Comparison of ENCODE assay signal across 8 cellular contexts in genomic region chr3:10025205-10026083, GRCh38. TPM values are rescaled to one million over a fixed set of nuclear protein-coding genes. Genes with fewer than 3 reads are reported as not detected.
DNase-seq lines count a peak whose midpoint lies in the region; ATAC-seq and TF ChIP-seq lines count a peak whose summit lies in the region.

No MANE protein-coding gene starts in this region.

- WGBS in psoas muscle, 3 donors: 24 to 26% (median 26%) methylated on average over 19 of the region's 19 CpGs

- no peak for ATAC-seq in RWPE2 (ENCODE audit: low read depth)
- ATAC-seq in psoas muscle: peak in 1 of 4 donors; percentile 16
- ATAC-seq in omental fat pad (ENCODE audit: low FRiP score): no peak

- H3K27ac ChIP-seq in RWPE2 (ENCODE audit: poor library complexity, severe bottlenecking) (peak overlapping the region; percentile 46), psoas muscle (peak overlapping the region; percentile 72)

- TF ChIP-seq CTCF in GM12865 (IDR thresholded peaks at IDR 0.05; ENCODE audit: insufficient read depth, low read depth, low read length, missing control alignments) (no peak), RWPE2 (IDR thresholded peaks at IDR 0.05; ENCODE audit: poor library complexity, severe bottlenecking) (no peak), fibroblast of mammary gland (conservative IDR thresholded peaks at IDR 0.05; ENCODE audit: control insufficient read depth, insufficient read depth, low read depth, low read length) (no peak), psoas muscle (IDR thresholded peaks at IDR 0.05) (no peak), omental fat pad (IDR thresholded peaks at IDR 0.05) (no peak)

- no peak for DNase-seq in GM12865 (ENCODE audit: low read depth)
- no peak for DNase-seq in RWPE2 (ENCODE audit: low spot score)
- no peak for DNase-seq in fibroblast of mammary gland (ENCODE audit: low read depth)
- DNase-seq in psoas muscle: no peak
- no peak for DNase-seq in omental fat pad (ENCODE audit: low spot score)
- no peak for DNase-seq in NCI-H226
- DNase-seq in HPDE6-E6E7 (ENCODE audit: extremely low spot score): no peak
- no peak for DNase-seq in DMS153 (lab: John Stamatoyannopoulos, UW)

- H3K27me3 ChIP-seq in RWPE2 (ENCODE audit: insufficient read depth, poor library complexity, severe bottlenecking): no peaks in the 10 kb centered on the region
- no peaks in the 10 kb centered on the region for H3K27me3 ChIP-seq in psoas muscle (ENCODE audit: insufficient read depth in 3 of 3, low read length in 2 of 3)

- H3K36me3 ChIP-seq in RWPE2 (ENCODE audit: low read depth) (peaks cover 47% of the 10 kb centered on the region), psoas muscle (ENCODE audit: insufficient read depth in 1 of 2, low read depth in 1 of 2) (peaks cover 3 to 35% of the 10 kb centered on the region in 2 donors)

- intact Hi-C loops in psoas muscle (cut with DNase I): loop anchor here (5.0 to 10.0 kb wide), 3 partner anchors 92 to 299 kb away; partner anchors contain the start of genes BRK1 (in 2 of the 2) and SEC13 (in 1 of the 2)

- H3K4me3 ChIP-seq in GM12865 (ENCODE audit: low read depth, low read length) (peak overlapping the region; percentile 81), RWPE2 (ENCODE audit: severe bottlenecking) (peak overlapping the region; percentile 50), fibroblast of mammary gland (ENCODE audit: control insufficient read depth, low read depth, low read length) (peak overlapping the region; percentile 95), psoas muscle (peak overlapping the region; percentile 78)

- H3K4me1 ChIP-seq in RWPE2 (ENCODE audit: insufficient read depth, poor library complexity, severe bottlenecking) (peaks cover 19% of the 10 kb centered on the region), psoas muscle (peaks cover 21% of the 10 kb centered on the region)

- H3K9me3 ChIP-seq in RWPE2 (ENCODE audit: severe bottlenecking) (no peaks in the 10 kb centered on the region), psoas muscle (no peaks in the 10 kb centered on the region)

RNA-seq across cellular contexts. Expression of gene FANCD2, which starts 0.8 kb away (rescaled TPM):
- total RNA-seq in psoas muscle (1 to 10 TPM in 1 of 4 donors, under 1 TPM in 3; 0.39 to 1.0 (median 0.75) TPM), omental fat pad (1 to 10 TPM; 1.7 to 3.5 (median 3.3) TPM)
- polyA plus RNA-seq in psoas muscle: 1 to 10 TPM in 1 of 3 donors, under 1 TPM in 2; 0.08 to 1.0 (median 0.47) TPM

RNA-seq across cellular contexts. Expression of gene EMC3, which starts 38.8 kb away (rescaled TPM):
- total RNA-seq in psoas muscle (100 to 1,000 TPM; 145 to 266 (median 188) TPM), omental fat pad (100 to 1,000 TPM in 1 of 4 donors, 10 to 100 TPM in 3; 50.8 to 116 (median 71.5) TPM)
- polyA plus RNA-seq in psoas muscle: 100 to 1,000 TPM; 171 to 256 (median 198) TPM
